8 cellular contexts compared by ENCODE assay signal in genomic region chr5:95620870-95621838, GRCh38. TPM values are rescaled to one million over a fixed set of nuclear protein-coding genes. Genes with fewer than 3 reads are reported as not detected.
A peak's percentile ranks its signal among the peaks of the same experiment; 100 is the strongest.
DNase-seq lines count a peak whose midpoint lies in the region; ATAC-seq and TF ChIP-seq lines count a peak whose summit lies in the region.

No MANE protein-coding gene starts in this region.

- POLR2A ChIA-PET in activated CD4-positive, alpha-beta T cell treated with anti-CD3 and anti-CD28 coated beads for 36 hours (lab: Charles Lee): no interaction called here

- peak overlapping the region; percentile 45 to 71 for H3K4me3 ChIP-seq in duodenal mucosa (ENCODE audit: low read depth in 1 of 2, low read length in 2 of 2)
- peak overlapping the region; percentile 47 for H3K4me3 ChIP-seq in mononuclear cell (ENCODE audit: low read length)

- DNase-seq in EL: peak; percentile 47
- peak; percentile 69 for DNase-seq in activated CD4-positive, alpha-beta T cell treated with anti-CD3 and anti-CD28 coated beads for 36 hours
- DNase-seq in H4 (ENCODE audit: low spot score): no peak

- H3K9me3 Mint-ChIP-seq in activated CD4-positive, alpha-beta T cell treated with anti-CD3 and anti-CD28 coated beads for 36 hours (ENCODE audit: low read depth): no peaks in the 10 kb centered on the region
- no peaks in the 10 kb centered on the region for H3K9me3 Mint-ChIP-seq in stimulated activated naive CD8-positive, alpha-beta T cell treated with anti-CD3 and anti-CD28 coated beads, Interleukin-15, Interleukin-2, amounts not matched to agents 100 ng/mL and 50 ng/mL, for 24 hours

- H3K4me1 ChIP-seq in duodenal mucosa (ENCODE audit: control insufficient read depth in 1 of 2, insufficient read depth in 2 of 2, low read length in 2 of 2) (peaks cover 11 to 22% of the 10 kb centered on the region in 2 donors), mononuclear cell (ENCODE audit: insufficient read depth, low read length) (peaks cover 41% of the 10 kb centered on the region)

- H3K9me3 ChIP-seq in duodenal mucosa (ENCODE audit: control insufficient read depth in 1 of 2, low read length in 2 of 2) (no peaks in the 10 kb centered on the region), mononuclear cell (ENCODE audit: low read depth, low read length) (no peaks in the 10 kb centered on the region)

- no peaks in the 10 kb centered on the region for H3K36me3 ChIP-seq in duodenal mucosa (ENCODE audit: control insufficient read depth in 1 of 2, insufficient read depth in 2 of 2, low read length in 2 of 2)

- H3K4me3 Mint-ChIP-seq in activated CD4-positive, alpha-beta T cell treated with anti-CD3 and anti-CD28 coated beads for 36 hours: peak overlapping the region; percentile 68
- H3K4me3 Mint-ChIP-seq in stimulated activated naive CD8-positive, alpha-beta T cell treated with anti-CD3 and anti-CD28 coated beads, Interleukin-15, Interleukin-2, amounts not matched to agents 100 ng/mL and 50 ng/mL, for 24 hours: peak overlapping the region; percentile 67

- H3K4me1 Mint-ChIP-seq in activated CD4-positive, alpha-beta T cell treated with anti-CD3 and anti-CD28 coated beads for 36 hours: peaks cover 45% of the 10 kb centered on the region
- peaks cover 34% of the 10 kb centered on the region for H3K4me1 Mint-ChIP-seq in stimulated activated naive CD8-positive, alpha-beta T cell treated with anti-CD3 and anti-CD28 coated beads, Interleukin-15, Interleukin-2, amounts not matched to agents 100 ng/mL and 50 ng/mL, for 24 hours (ENCODE audit: low read depth)

- CTCF ChIA-PET in activated CD4-positive, alpha-beta T cell treated with anti-CD3 and anti-CD28 coated beads for 36 hours (lab: Charles Lee): interaction anchor here (0.6 to 4.0 kb wide), 4 partner anchors 8 to 26 kb away, joined by 3 to 26 read pairs (median 5); partner anchors contain the start of gene RFESD

- peak overlapping the region; percentile 16 to 17 for H3K9ac ChIP-seq in duodenal mucosa (ENCODE audit: low read depth in 1 of 2, low read length in 2 of 2)

- intact Hi-C loops in activated CD4-positive, alpha-beta T cell treated with anti-CD3 and anti-CD28 coated beads for 36 hours (cut with DNase I, micrococcal nuclease): loop anchor here (1.0 to 10.0 kb wide), 6 partner anchors 10 to 1184 kb away; partner anchors contain the start of genes ARSK (in 1 of the 2), ERAP1 (in 1 of the 2), RFESD (in 1 of the 2) and SKIC3 (in 1 of the 2)

- peaks cover 8 to 13% of the 10 kb centered on the region in 2 donors for H3K27me3 ChIP-seq in duodenal mucosa (ENCODE audit: control insufficient read depth in 1 of 2, insufficient read depth in 2 of 2, low read length in 2 of 2)
- H3K27me3 ChIP-seq in mononuclear cell (ENCODE audit: insufficient read depth, low read length): no peaks in the 10 kb centered on the region

- no peak for TF ChIP-seq EP300 in Ishikawa (IDR thresholded peaks at IDR 0.05; ENCODE audit: borderline replicate concordance)

- H3K27ac Mint-ChIP-seq in activated CD4-positive, alpha-beta T cell treated with anti-CD3 and anti-CD28 coated beads for 36 hours: peak overlapping the region; percentile 86
- H3K27ac Mint-ChIP-seq in stimulated activated naive CD8-positive, alpha-beta T cell treated with anti-CD3 and anti-CD28 coated beads, Interleukin-15, Interleukin-2, amounts not matched to agents 100 ng/mL and 50 ng/mL, for 24 hours: peak overlapping the region; percentile 81

- peaks cover 2% of the 10 kb centered on the region for H3K36me3 Mint-ChIP-seq in activated CD4-positive, alpha-beta T cell treated with anti-CD3 and anti-CD28 coated beads for 36 hours (ENCODE audit: low read depth)
- no peaks in the 10 kb centered on the region for H3K36me3 Mint-ChIP-seq in stimulated activated naive CD8-positive, alpha-beta T cell treated with anti-CD3 and anti-CD28 coated beads, Interleukin-15, Interleukin-2, amounts not matched to agents 100 ng/mL and 50 ng/mL, for 24 hours (ENCODE audit: low read depth)

- TF ChIP-seq RAD21 in Ishikawa (IDR thresholded peaks at IDR 0.05; ENCODE audit: low read depth): no peak

- no peak overlapping the region for H3K27ac ChIP-seq in duodenal mucosa (ENCODE audit: low read depth, low read length)

- H3K27me3 Mint-ChIP-seq in activated CD4-positive, alpha-beta T cell treated with anti-CD3 and anti-CD28 coated beads for 36 hours: no peaks in the 10 kb centered on the region
- no peaks in the 10 kb centered on the region for H3K27me3 Mint-ChIP-seq in stimulated activated naive CD8-positive, alpha-beta T cell treated with anti-CD3 and anti-CD28 coated beads, Interleukin-15, Interleukin-2, amounts not matched to agents 100 ng/mL and 50 ng/mL, for 24 hours

- ATAC-seq in GM21526 (IDR thresholded peaks at IDR 0.05; ENCODE audit: low FRiP score, unreplicated experiment): peak; percentile 47
- ATAC-seq in activated CD4-positive, alpha-beta T cell treated with anti-CD3 and anti-CD28 coated beads for 36 hours: peak; percentile 68

TF ChIP-seq in Ishikawa, 13 proteins besides CTCF, POLR2A, EP300 and RAD21:
- TF ChIP-seq YY1 (IDR thresholded peaks at IDR 0.05; ENCODE audit: low read depth) (0 out of 2 replicates have a peak, but pooled peaks have one; percentile 2), TAF1 (IDR thresholded peaks at IDR 0.05; ENCODE audit: low read depth) (no peak)

RNA-seq across cellular contexts. Expression of gene GPR150, which starts 1.3 kb away (rescaled TPM):
- under 1 TPM; 0.37 to 0.46 TPM for total RNA-seq in activated CD4-positive, alpha-beta T cell treated with anti-CD3 and anti-CD28 coated beads for 36 hours
- 0.42 TPM for total RNA-seq in mononuclear cell
- total RNA-seq in H4 (2014; rRNA removed; shearing (Covaris generic)): not detected in 2 replicates

RNA-seq across cellular contexts. Expression of gene RFESD, which starts 25.4 kb away (rescaled TPM):
- 1 to 10 TPM; 4.1 to 9.2 TPM for total RNA-seq in activated CD4-positive, alpha-beta T cell treated with anti-CD3 and anti-CD28 coated beads for 36 hours
- total RNA-seq in mononuclear cell: 3.6 TPM
- total RNA-seq in H4 (2014; rRNA removed; shearing (Covaris generic)): 1.5 and 2.2 TPM in 2 replicates
